Comparison of ENCODE assay signal across 1 cellular context in the genomic region with DNA sequence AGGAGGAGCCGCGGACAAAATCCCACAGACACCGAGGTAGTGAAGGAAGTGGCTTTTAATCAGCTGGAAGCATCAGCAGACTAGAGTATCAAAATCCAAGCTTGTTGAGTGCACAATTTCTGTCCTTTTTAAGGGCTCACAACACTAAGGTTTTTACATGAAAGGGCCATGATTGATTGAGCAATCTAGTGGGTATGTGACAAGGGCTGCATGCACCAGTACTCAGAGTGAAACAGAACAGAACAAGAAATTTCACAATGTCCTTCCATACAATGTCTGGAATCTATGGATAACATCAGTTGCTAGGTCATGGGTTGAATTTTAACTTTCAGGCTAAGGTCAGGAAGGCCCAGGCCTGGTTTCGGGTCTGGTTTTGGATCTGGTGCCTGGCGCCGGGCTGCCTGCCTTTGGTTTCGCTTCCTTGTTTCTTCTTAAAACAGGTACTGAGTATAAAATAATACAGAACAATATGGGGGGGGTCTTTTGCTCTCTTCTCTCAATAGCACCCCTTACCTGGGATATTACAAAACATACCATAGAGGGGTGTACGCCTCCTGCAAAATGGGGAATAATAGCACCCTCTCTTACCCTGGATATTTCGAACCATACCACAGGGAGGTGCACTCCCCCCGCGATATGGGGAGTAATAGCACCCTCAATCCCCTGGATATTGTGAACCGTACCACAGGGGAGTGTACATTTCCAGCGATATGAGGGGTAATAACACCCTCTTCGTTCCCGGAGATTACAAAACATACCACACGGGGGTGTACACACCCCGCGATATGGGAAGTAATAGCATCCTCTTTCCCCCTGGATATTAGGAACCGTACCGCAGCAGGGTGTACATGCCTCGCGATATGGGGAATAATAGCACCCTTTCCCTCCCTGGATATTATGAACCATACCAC.
TF ChIP-seq lines count a peak whose summit lies in the region.
"Not testable (repeated sequence)": the region's sequence is repeated elsewhere in the genome, so short reads cannot be mapped to it uniquely, and the experiment has no call there.

No MANE protein-coding gene starts in this region.

TF ChIP-seq in K562, 482 proteins besides CTCF, POLR2A, EP300 and RAD21:
- TF ChIP-seq CEBPG (CRISPR knock-in tag; IDR thresholded peaks at IDR 0.05), result not testable (repeated sequence)
- TF ChIP-seq CEBPG (tag; conservative IDR thresholded peaks at IDR 0.05 in 1 of 2, IDR thresholded peaks at IDR 0.05 in 1 of 2) (peak; percentile 53 to 68), CEBPB (tag; IDR thresholded peaks at IDR 0.05) (peak; percentile 63; the same call in 1 of the 2 replicates)
